Comparison of ENCODE assay signal across 29 cellular contexts in genomic region chr6:109076421-109076820, GRCh38. TPM values are rescaled to one million over a fixed set of nuclear protein-coding genes. Genes with fewer than 3 reads are reported as not detected.
DNase-seq lines count a peak whose midpoint lies in the region; ATAC-seq, FAIRE-seq and TF ChIP-seq lines count a peak whose summit lies in the region.
"Had no signal": no experiment of that assay in that cellular context is flagged by ENCODE, and none has a peak within 500 bp of the region (broad histone marks: within the 10 kb centered on the region; RNA-seq: fewer than 3 reads in every experiment).

No MANE protein-coding gene starts in this region.

- ATAC-seq in K562 (no peak), gastroesophageal sphincter (no peak)
- ATAC-seq in activated naive CD4-positive, alpha-beta T cell treated with anti-CD3 and anti-CD28 coated beads, Interleukin-2, amount 50 U/mL, for 72 hours: no peak
- ATAC-seq in stimulated activated naive CD8-positive, alpha-beta T cell treated with anti-CD3 and anti-CD28 coated beads, Interleukin-15, amount 100 ng/mL, for 72 hours: no peak
- ATAC-seq: A549; activated CD4-positive, alpha-beta T cell treated with anti-CD3 and anti-CD28 coated beads for 36 hours; activated T-cell treated with anti-CD3 and anti-CD28 coated beads, Interleukin-2, amount 50 U/mL, for 4 hours; left ventricle myocardium superior; naive thymus-derived CD4-positive, alpha-beta T cell; T-cell had no signal

- no peak overlapping the region for H2AFZ ChIP-seq in K562 (ENCODE audit: low read depth, low read length)

- H3K4me1 Mint-ChIP-seq in stimulated activated naive CD8-positive, alpha-beta T cell treated with anti-CD3 and anti-CD28 coated beads, Interleukin-15, amount 100 ng/mL, for 72 hours: peaks cover 11% of the 10 kb centered on the region

- intact Hi-C loops in K562 (cut with micrococcal nuclease): no loop called here

- no peaks in the 10 kb centered on the region for H3K27me3 Mint-ChIP-seq in stimulated activated naive CD8-positive, alpha-beta T cell treated with anti-CD3 and anti-CD28 coated beads, Interleukin-15, amount 100 ng/mL, for 72 hours
- H3K27me3 Mint-ChIP-seq: activated CD4-positive, alpha-beta T cell treated with anti-CD3 and anti-CD28 coated beads for 36 hours; T-cell; type B pancreatic cell had no signal

- H3K36me3 ChIP-seq in BLaER1 (no peaks in the 10 kb centered on the region), K562 (ENCODE audit: control insufficient read depth, insufficient read depth, low read length) (no peaks in the 10 kb centered on the region), gastroesophageal sphincter (no peaks in the 10 kb centered on the region)
- H3K36me3 ChIP-seq: cardiac muscle cell, Peyer's patch had no signal

- no peaks in the 10 kb centered on the region for H4K20me1 ChIP-seq in BLaER1
- no peaks in the 10 kb centered on the region for H4K20me1 ChIP-seq in K562 (replicated peaks; ENCODE audit: control insufficient read depth, insufficient read depth, low read length)

- no TSS peak for BruUV-seq in K562 (replicated peaks; lab: Mats Ljungman, UMichigan)

- no peaks in the 10 kb centered on the region for H3K9me3 ChIP-seq in BLaER1
- no peaks in the 10 kb centered on the region for H3K9me3 ChIP-seq in K562 (replicated peaks; ENCODE audit: control insufficient read depth, insufficient read depth, low read depth, low read length)
- H3K9me3 ChIP-seq in gastroesophageal sphincter: no peaks in the 10 kb centered on the region
- H3K9me3 ChIP-seq: A549, Peyer's patch had no signal

- no peak for FAIRE-seq in K562 (lab: Jason Lieb, UNC)
- FAIRE-seq: A549, GM12891, TTC549 had no signal

- TF ChIP-seq RAD21 in K562 (CRISPR knock-in tag; conservative IDR thresholded peaks at IDR 0.05 in 1 of 2, IDR thresholded peaks at IDR 0.05 in 1 of 2): 0 out of 4 replicates have a peak, but pooled peaks of 1 of the 2 experiments have one; percentile 15

- H3K79me2 ChIP-seq in K562 (ENCODE audit: control insufficient read depth, insufficient read depth, low read length): no peaks in the 10 kb centered on the region

- peak overlapping the region; percentile 20 for H3K4me2 ChIP-seq in BLaER1
- no peak overlapping the region for H3K4me2 ChIP-seq in K562 (ENCODE audit: insufficient read depth, low read length)
- H3K4me2 ChIP-seq: A549 had no signal

- H3K27ac ChIP-seq in BLaER1 (no peak overlapping the region), K562 (ENCODE audit: extremely low read depth, low read depth, low read length) (no peak overlapping the region), gastroesophageal sphincter (peak overlapping the region in 3 of 4 donors; percentile 12 to 25 (median 18))
- H3K27ac ChIP-seq: A549, C4-2B, cardiac muscle cell, Peyer's patch, skin epidermis had no signal

- no peak for TF ChIP-seq EP300 in K562 (IDR thresholded peaks at IDR 0.05; ENCODE audit: low read length)
- no peak for TF ChIP-seq EP300 in gastroesophageal sphincter (IDR thresholded peaks at IDR 0.05)

- no peak overlapping the region for H3K27ac Mint-ChIP-seq in activated naive CD4-positive, alpha-beta T cell treated with anti-CD3 and anti-CD28 coated beads, Interleukin-2, amount 50 U/mL, for 72 hours
- H3K27ac Mint-ChIP-seq in stimulated activated naive CD8-positive, alpha-beta T cell treated with anti-CD3 and anti-CD28 coated beads, Interleukin-15, amount 100 ng/mL, for 72 hours: no peak overlapping the region
- H3K27ac Mint-ChIP-seq: activated CD4-positive, alpha-beta T cell treated with anti-CD3 and anti-CD28 coated beads for 36 hours; mesothelial cell of epicardium; T-cell; type B pancreatic cell had no signal

- TF ChIP-seq POLR2A in K562 (conservative IDR thresholded peaks at IDR 0.05) (no peak), gastroesophageal sphincter (IDR thresholded peaks at IDR 0.05) (no peak)

- no peaks in the 10 kb centered on the region for H3K9me3 Mint-ChIP-seq in activated naive CD4-positive, alpha-beta T cell treated with anti-CD3 and anti-CD28 coated beads, Interleukin-2, amount 50 U/mL, for 72 hours
- no peaks in the 10 kb centered on the region for H3K9me3 Mint-ChIP-seq in stimulated activated naive CD8-positive, alpha-beta T cell treated with anti-CD3 and anti-CD28 coated beads, Interleukin-15, amount 100 ng/mL, for 72 hours
- H3K9me3 Mint-ChIP-seq: activated T-cell treated with anti-CD3 and anti-CD28 coated beads, Interleukin-2, amount 50 U/mL, for 4 hours; mesothelial cell of epicardium; naive thymus-derived CD4-positive, alpha-beta T cell; T-cell; type B pancreatic cell had no signal

- H3K4me1 ChIP-seq in BLaER1 (peaks cover 15% of the 10 kb centered on the region), K562 (replicated peaks in 1 of 2; ENCODE audit: control insufficient read depth in 2 of 2, insufficient read depth in 2 of 2, low read length in 2 of 2) (no peaks in the 10 kb centered on the region; a peak in 2 of 5 replicates), gastroesophageal sphincter (peaks cover 16 to 92% (median 23%) of the 10 kb centered on the region in 3 donors)
- H3K4me1 ChIP-seq: A549 had no signal

- peaks cover 3% of the 10 kb centered on the region for H3K9me1 ChIP-seq in K562 (ENCODE audit: control insufficient read depth, insufficient read depth, low read length)

- H3K9ac ChIP-seq in BLaER1: no peak overlapping the region
- H3K9ac ChIP-seq in K562 (ENCODE audit: insufficient read depth in 1 of 2, low read depth in 2 of 2, low read length in 2 of 2): no peak overlapping the region

- POLR2A ChIA-PET in K562 (lab: Yijun Ruan, JAX): no interaction called here

- CTCF ChIA-PET in K562 (lab: Yijun Ruan, JAX; ENCODE audit: low intra/inter-chr PET ratio): no interaction called here

- H3K4me3 Mint-ChIP-seq in stimulated activated naive CD8-positive, alpha-beta T cell treated with anti-CD3 and anti-CD28 coated beads, Interleukin-15, amount 100 ng/mL, for 72 hours: no peak overlapping the region
- H3K4me3 Mint-ChIP-seq: activated CD4-positive, alpha-beta T cell treated with anti-CD3 and anti-CD28 coated beads for 36 hours; activated T-cell treated with anti-CD3 and anti-CD28 coated beads, Interleukin-2, amount 50 U/mL, for 4 hours; mesothelial cell of epicardium; naive thymus-derived CD4-positive, alpha-beta T cell; T-cell; type B pancreatic cell had no signal

- WGBS in K562 (ENCODE audit: insufficient coverage, low coverage, missing lambda C conversion rate): 25% methylated on average over 3 of the region's 3 CpGs
- WGBS in gastroesophageal sphincter (ENCODE audit: low coverage in 1 of 2), 2 donors: 61 to 64% methylated on average over 3 of the region's 3 CpGs

- H3K27me3 ChIP-seq in BLaER1 (no peaks in the 10 kb centered on the region), K562 (ENCODE audit: control insufficient read depth in 2 of 2, insufficient read depth in 2 of 2, low read length in 2 of 2) (no peaks in the 10 kb centered on the region), gastroesophageal sphincter (no peaks in the 10 kb centered on the region)
- H3K27me3 ChIP-seq: cardiac muscle cell, Peyer's patch had no signal

- in situ Hi-C loops in K562 (cut with MboI): no loop called here

- H3K4me3 ChIP-seq in BLaER1 (no peak overlapping the region), K562 (no peak overlapping the region), gastroesophageal sphincter (no peak overlapping the region)
- H3K4me3 ChIP-seq: A549, cardiac muscle cell, Peyer's patch, skin epidermis had no signal

- H3K36me3 Mint-ChIP-seq in activated naive CD4-positive, alpha-beta T cell treated with anti-CD3 and anti-CD28 coated beads, Interleukin-2, amount 50 U/mL, for 72 hours: no peaks in the 10 kb centered on the region
- H3K36me3 Mint-ChIP-seq: mesothelial cell of epicardium, type B pancreatic cell had no signal

- DNase-seq in NCI-H1694 treated with DMSO at 0.1 percent for 48 hours (lab: John Stamatoyannopoulos, UW) (peak; percentile 47), K562 (ENCODE audit: extremely low read depth in 1 of 4, low spot score in 3 of 4) (no peak), NCI-H2029 (lab: John Stamatoyannopoulos, UW) (no peak), NCI-H510A (lab: John Stamatoyannopoulos, UW) (no peak)
- no peak for DNase-seq in activated naive CD4-positive, alpha-beta T cell treated with anti-CD3 and anti-CD28 coated beads, Interleukin-2, amount 50 U/mL, for 72 hours (ENCODE audit: low spot score in 2 of 2)
- DNase-seq in stimulated activated naive CD8-positive, alpha-beta T cell treated with anti-CD3 and anti-CD28 coated beads, Interleukin-15, amount 100 ng/mL, for 72 hours: no peak
- DNase-seq: activated CD4-positive, alpha-beta T cell treated with anti-CD3 and anti-CD28 coated beads for 36 hours; activated naive CD4-positive, alpha-beta T cell treated with anti-CD3 and anti-CD28 coated beads, Interleukin-2, amount 50 U/mL, for 16 hours; activated T-cell treated with anti-CD3 and anti-CD28 coated beads, Interleukin-2, amount 50 U/mL, for 4 hours; anterior cingulate cortex; Calu3; hypothalamus; left ventricle myocardium superior; naive thymus-derived CD4-positive, alpha-beta T cell; NCI-H510A treated with DMSO at 0.1 percent for 48 hours; nucleus accumbens; Peyer's patch; SIG-M5; T-cell had no signal

- 0 out of 6 replicates have a peak, but pooled peaks of 1 of the 3 experiments have one; percentile 7 for TF ChIP-seq CTCF in K562 (IDR thresholded peaks at IDR 0.05 in 2 of 3, conservative IDR thresholded peaks at IDR 0.05 in 1 of 3; ENCODE audit: insufficient read depth in 2 of 3, low read depth in 1 of 3, low read length in 3 of 3)
- no peak for TF ChIP-seq CTCF in gastroesophageal sphincter (IDR thresholded peaks at IDR 0.05)

RNA-seq across cellular contexts. Expression of gene SESN1, which starts 18.2 kb away (rescaled TPM):
- total RNA-seq in K562 (2011; cell fraction: chromatin; rRNA removed; ENCODE audit: low replicate concordance): 8.5 and 25.3 TPM in 2 replicates
- 4.8 and 6.3 TPM in 2 replicates for total RNA-seq in K562 (2011; cell fraction: nucleolus; rRNA removed)
- 9.5 and 18.4 TPM in 2 replicates for total RNA-seq in K562 (2011; cell fraction: nucleoplasm; rRNA removed)
- 6.4 and 6.8 TPM in 2 replicates for total RNA-seq in K562 (2014; rRNA removed)
- 9.4 and 9.8 TPM in 2 replicates for total RNA-seq in K562 (2014; rRNA removed; fragmentation: Illumina TruSeq; extraction: Trizol)
- 9.7 and 11.2 TPM in 2 replicates for total RNA-seq in K562 (2015; rRNA removed; fragmentation: Illumina TruSeq; extraction: Trizol)
- total RNA-seq in K562 (2021): 6.6 and 7.4 TPM in 2 replicates
- polyA plus RNA-seq in K562 (2011; rRNA removed): 13.0 and 13.3 TPM in 2 replicates
- 2.5 and 5.3 TPM in 2 replicates for polyA plus RNA-seq in K562 (2011; cell fraction: cytosol; rRNA removed)
- polyA plus RNA-seq in K562 (2011; cell fraction: nucleus; rRNA removed): 5.8 and 10.1 TPM in 2 replicates
- polyA plus RNA-seq in K562 (2012): 7.7 and 8.8 TPM in 2 replicates
- 8.5 and 8.9 TPM in 2 replicates for polyA plus RNA-seq in K562 (2014; fragmentation: Illumina TruSeq; extraction: Trizol)
- polyA plus RNA-seq in K562 (2014; fragmentation: Nextera tagmentation; extraction: Ambion mirVana): 1 to 10 TPM; 3.1 to 3.8 TPM
- 6.1 and 6.3 TPM in 2 replicates for polyA plus RNA-seq in K562 (2014; rRNA removed)
- 14.6 and 19.8 TPM in 2 replicates for polyA minus RNA-seq in K562 (2011; rRNA and poly(A)+ RNA removed)
- polyA minus RNA-seq in K562 (2011; cell fraction: cytosol; rRNA and poly(A)+ RNA removed): 3.3 and 4.3 TPM in 2 replicates
- polyA minus RNA-seq in K562 (2011; cell fraction: nucleus; rRNA and poly(A)+ RNA removed): 7.8 and 17.0 TPM in 2 replicates
- total RNA-seq in gastroesophageal sphincter: 10 to 100 TPM; 50.8 to 80.5 (median 78.0) TPM
- total RNA-seq in activated naive CD4-positive, alpha-beta T cell treated with anti-CD3 and anti-CD28 coated beads, Interleukin-2, amount 50 U/mL, for 72 hours: 10 to 100 TPM; 10.3 to 29.1 TPM

RNA-seq across cellular contexts. Expression of gene CEP57L1, which starts 18.9 kb away (rescaled TPM):
- total RNA-seq in K562 (2011; cell fraction: chromatin; rRNA removed; ENCODE audit: low replicate concordance): 19.9 and 82.4 TPM in 2 replicates
- 9.7 and 18.8 TPM in 2 replicates for total RNA-seq in K562 (2011; cell fraction: nucleolus; rRNA removed)
- total RNA-seq in K562 (2011; cell fraction: nucleoplasm; rRNA removed): 27.3 and 41.5 TPM in 2 replicates
- total RNA-seq in K562 (2014; rRNA removed) (51.0 and 58.0 TPM in 2 replicates), K562 (2014; rRNA removed; fragmentation: Illumina TruSeq; extraction: Trizol) (80.0 and 85.7 TPM in 2 replicates), K562 (2015; rRNA removed; fragmentation: Illumina TruSeq; extraction: Trizol) (70.6 and 79.7 TPM in 2 replicates), K562 (2021) (41.8 and 42.4 TPM in 2 replicates), gastroesophageal sphincter (10 to 100 TPM; 11.0 to 30.0 (median 16.3) TPM)
- polyA plus RNA-seq in K562 (2011; rRNA removed) (49.9 and 60.7 TPM in 2 replicates), K562 (2014; fragmentation: Illumina TruSeq; extraction: Trizol) (52.1 and 61.8 TPM in 2 replicates), K562 (2014; fragmentation: Nextera tagmentation; extraction: Ambion mirVana) (10 to 100 TPM; 70.0 to 88.6 TPM), K562 (2014; rRNA removed) (39.4 and 49.7 TPM in 2 replicates)
- polyA plus RNA-seq in K562 (2011; cell fraction: cytosol; rRNA removed): 23.2 and 23.8 TPM in 2 replicates
- 24.9 and 33.2 TPM in 2 replicates for polyA plus RNA-seq in K562 (2011; cell fraction: nucleus; rRNA removed)
- polyA plus RNA-seq in K562 (2012): 29.7 and 29.9 TPM in 2 replicates
- 70.2 and 71.2 TPM in 2 replicates for polyA minus RNA-seq in K562 (2011; rRNA and poly(A)+ RNA removed)
- polyA minus RNA-seq in K562 (2011; cell fraction: cytosol; rRNA and poly(A)+ RNA removed): 21.7 and 24.7 TPM in 2 replicates
- 22.1 and 47.1 TPM in 2 replicates for polyA minus RNA-seq in K562 (2011; cell fraction: nucleus; rRNA and poly(A)+ RNA removed)
- total RNA-seq in activated naive CD4-positive, alpha-beta T cell treated with anti-CD3 and anti-CD28 coated beads, Interleukin-2, amount 50 U/mL, for 72 hours: 10 to 100 TPM; 20.0 to 29.6 TPM

Comparison
In these comparisons a context has a peak if more than half of its experiments do, and no peak if none do; other contexts are left out.
1. H3K27ac ChIP-seq: peak in gastroesophageal sphincter (3 of 4); none in BLaER1 (single experiment) and K562 (single experiment).